8 cellular contexts compared by ENCODE assay signal in the genomic region with DNA sequence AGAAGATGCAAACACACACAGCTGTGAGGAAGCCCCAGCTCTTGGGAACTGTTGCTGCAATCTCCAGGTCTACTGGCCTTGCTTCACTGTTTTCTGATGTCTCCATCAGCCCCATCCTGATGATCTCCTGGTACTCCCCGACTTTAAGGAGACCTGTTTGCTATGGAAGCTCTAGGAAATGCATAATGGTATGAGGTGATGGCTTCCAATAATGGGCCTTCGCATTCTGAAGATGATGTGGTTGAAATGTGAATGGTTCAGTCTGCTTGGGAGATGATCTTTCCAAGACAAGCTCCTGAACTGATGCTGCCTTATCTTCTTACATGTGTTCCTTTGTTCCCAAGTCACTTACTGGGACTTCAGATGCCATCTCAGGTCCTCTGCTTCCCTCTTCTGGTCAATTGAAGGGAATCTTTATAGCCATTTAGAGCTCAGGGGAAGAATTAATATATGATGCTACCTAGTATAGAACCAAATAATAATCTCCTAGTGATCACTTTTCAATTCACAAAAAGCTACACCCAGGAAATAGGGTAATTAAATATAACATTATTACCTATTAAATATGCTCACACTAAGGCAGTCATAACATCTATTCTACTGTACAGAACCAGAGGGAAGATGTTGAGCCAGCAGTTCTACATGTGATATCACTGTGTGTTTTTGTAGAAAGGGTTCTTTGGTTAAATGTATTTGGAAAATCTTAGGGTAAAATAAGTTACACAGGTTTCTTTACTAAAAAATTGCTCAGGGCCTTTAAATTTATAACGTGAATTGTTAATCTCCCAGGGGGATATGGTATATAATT.
DNase-seq lines count a peak whose midpoint lies in the region; ATAC-seq and TF ChIP-seq lines count a peak whose summit lies in the region.

No MANE protein-coding gene starts in this region.

- no peaks in the 10 kb centered on the region for H3K4me1 Mint-ChIP-seq in stimulated activated naive B cell treated with anti-CD40 and anti-IgM and Interleukin-4, amounts not matched to agents 10 μg/mL and 1 μg/mL and 100 μg/mL, for 72 hours
- no peaks in the 10 kb centered on the region for H3K4me1 Mint-ChIP-seq in activated T-helper 17 cell treated with anti-CD3 and anti-CD28 coated beads, Interleukin-2, amount 50 U/mL, for 72 hours
- H3K4me1 Mint-ChIP-seq in CD4-positive, alpha-beta memory T cell = no peaks in the 10 kb centered on the region

- no peaks in the 10 kb centered on the region for H3K9me3 Mint-ChIP-seq in stimulated activated naive B cell treated with anti-CD40 and anti-IgM and Interleukin-4, amounts not matched to agents 10 μg/mL and 1 μg/mL and 100 μg/mL, for 72 hours
- H3K9me3 Mint-ChIP-seq in activated T-helper 17 cell treated with anti-CD3 and anti-CD28 coated beads, Interleukin-2, amount 50 U/mL, for 72 hours = no peaks in the 10 kb centered on the region
- H3K9me3 Mint-ChIP-seq in CD4-positive, alpha-beta memory T cell = peaks cover 0 to 2% (median 0%) of the 10 kb centered on the region in 8 donors

- intact Hi-C loops in right cardiac atrium (cut with DNase I) = loop anchor here (5.0 to 10.0 kb wide), 2 partner anchors 200 to 217 kb away; no protein-coding TSS in a partner anchor
- intact Hi-C loops in CD4-positive, alpha-beta memory T cell (cut with micrococcal nuclease) = no loop called here

- H3K4me1 ChIP-seq in right cardiac atrium (ENCODE audit: control insufficient read depth, insufficient read depth, low read length) = no peaks in the 10 kb centered on the region
- H3K4me1 ChIP-seq in CD4-positive, alpha-beta memory T cell (ENCODE audit: insufficient read depth, low read length) = no peaks in the 10 kb centered on the region

- CTCF ChIA-PET in CD4-positive, alpha-beta memory T cell (lab: Charles Lee; ENCODE audit: partially characterized antibody) = no interaction called here

- no peaks in the 10 kb centered on the region for H3K9me3 ChIP-seq in right cardiac atrium (ENCODE audit: control insufficient read depth, low read length)
- H3K9me3 ChIP-seq in CD4-positive, alpha-beta memory T cell (ENCODE audit: control insufficient read depth in 1 of 2, low read length in 2 of 2) = no peaks in the 10 kb centered on the region

- no peaks in the 10 kb centered on the region for H3K27me3 ChIP-seq in right cardiac atrium (ENCODE audit: control insufficient read depth, insufficient read depth)
- H3K27me3 ChIP-seq in CD4-positive, alpha-beta memory T cell (ENCODE audit: insufficient read depth, low read length) = no peaks in the 10 kb centered on the region

- H3K4me3 Mint-ChIP-seq in stimulated activated naive B cell treated with anti-CD40 and anti-IgM and Interleukin-4, amounts not matched to agents 10 μg/mL and 1 μg/mL and 100 μg/mL, for 72 hours = no peak overlapping the region
- H3K4me3 Mint-ChIP-seq in activated T-helper 17 cell treated with anti-CD3 and anti-CD28 coated beads, Interleukin-2, amount 50 U/mL, for 72 hours = no peak overlapping the region
- H3K4me3 Mint-ChIP-seq in CD4-positive, alpha-beta memory T cell = no peak overlapping the region

- H3K27ac Mint-ChIP-seq in stimulated activated naive B cell treated with anti-CD40 and anti-IgM and Interleukin-4, amounts not matched to agents 10 μg/mL and 1 μg/mL and 100 μg/mL, for 72 hours = no peak overlapping the region
- H3K27ac Mint-ChIP-seq in activated T-helper 17 cell treated with anti-CD3 and anti-CD28 coated beads, Interleukin-2, amount 50 U/mL, for 72 hours = no peak overlapping the region
- H3K27ac Mint-ChIP-seq in CD4-positive, alpha-beta memory T cell = no peak overlapping the region

- no peaks in the 10 kb centered on the region for H3K36me3 Mint-ChIP-seq in stimulated activated naive B cell treated with anti-CD40 and anti-IgM and Interleukin-4, amounts not matched to agents 10 μg/mL and 1 μg/mL and 100 μg/mL, for 72 hours
- no peaks in the 10 kb centered on the region for H3K36me3 Mint-ChIP-seq in activated T-helper 17 cell treated with anti-CD3 and anti-CD28 coated beads, Interleukin-2, amount 50 U/mL, for 72 hours (ENCODE audit: low read depth)
- no peaks in the 10 kb centered on the region for H3K36me3 Mint-ChIP-seq in CD4-positive, alpha-beta memory T cell

- DNase-seq in NCI-H2081 (lab: John Stamatoyannopoulos, UW) (peak; percentile 35 to 74), right cardiac atrium (no peak), superior temporal gyrus (ENCODE audit: extremely low spot score) (peak; percentile 83)
- DNase-seq in stimulated activated naive B cell treated with anti-CD40 and anti-IgM and Interleukin-4, amounts not matched to agents 10 μg/mL and 1 μg/mL and 100 μg/mL, for 72 hours = no peak
- no peak for DNase-seq in CD4-positive, alpha-beta memory T cell

- WGBS in right cardiac atrium = 78% methylated on average over 3 of the region's 3 CpGs

- 0 out of 3 replicates have a peak, but pooled peaks have one; percentile 20 for TF ChIP-seq CTCF in GM12872 (IDR thresholded peaks at IDR 0.05; ENCODE audit: insufficient read depth, low read depth, low read length)
- peak; percentile 25 for TF ChIP-seq CTCF in WI38 (IDR thresholded peaks at IDR 0.05; ENCODE audit: low read depth, low read length)

- POLR2A ChIA-PET in CD4-positive, alpha-beta memory T cell (lab: Charles Lee; ENCODE audit: partially characterized antibody) = no interaction called here

- H3K4me3 ChIP-seq in WI38 (ENCODE audit: low read depth, low read length) = no peak overlapping the region
- H3K4me3 ChIP-seq in right cardiac atrium (ENCODE audit: low read length) = no peak overlapping the region
- H3K4me3 ChIP-seq in CD4-positive, alpha-beta memory T cell (ENCODE audit: low read length in 2 of 2) = no peak overlapping the region

- H3K27ac ChIP-seq in right cardiac atrium (ENCODE audit: low read length) = no peak overlapping the region
- no peak overlapping the region for H3K27ac ChIP-seq in CD4-positive, alpha-beta memory T cell (ENCODE audit: low read depth, low read length)

- peaks cover 0 to 7% of the 10 kb centered on the region in 2 donors for H3K27me3 Mint-ChIP-seq in stimulated activated naive B cell treated with anti-CD40 and anti-IgM and Interleukin-4, amounts not matched to agents 10 μg/mL and 1 μg/mL and 100 μg/mL, for 72 hours
- peaks cover 9% of the 10 kb centered on the region for H3K27me3 Mint-ChIP-seq in activated T-helper 17 cell treated with anti-CD3 and anti-CD28 coated beads, Interleukin-2, amount 50 U/mL, for 72 hours
- H3K27me3 Mint-ChIP-seq in CD4-positive, alpha-beta memory T cell = peaks cover 1 to 3% of the 10 kb centered on the region in 2 donors

- ATAC-seq in right cardiac atrium = peak; percentile 51 to 70
- ATAC-seq in stimulated activated naive B cell treated with anti-CD40 and anti-IgM and Interleukin-4, amounts not matched to agents 10 μg/mL and 1 μg/mL and 100 μg/mL, for 72 hours (replicated peaks) = no peak
- ATAC-seq in activated T-helper 17 cell treated with anti-CD3 and anti-CD28 coated beads, Interleukin-2, amount 50 U/mL, for 72 hours (replicated peaks) = no peak

- no peaks in the 10 kb centered on the region for H3K36me3 ChIP-seq in CD4-positive, alpha-beta memory T cell (ENCODE audit: insufficient read depth, low read length)

Comparison
In these comparisons a context has a peak if more than half of its experiments do, and no peak if none do; other contexts are left out.
1. DNase-seq: peak in NCI-H2081 (2 of 2) and superior temporal gyrus (single experiment); none in right cardiac atrium (0 of 3), stimulated activated naive B cell treated with anti-CD40 and anti-IgM and Interleukin-4, amounts not matched to agents 10 μg/mL and 1 μg/mL and 100 μg/mL, for 72 hours (single experiment) and CD4-positive, alpha-beta memory T cell (0 of 5).
2. ATAC-seq: peak in right cardiac atrium (2 of 2); none in stimulated activated naive B cell treated with anti-CD40 and anti-IgM and Interleukin-4, amounts not matched to agents 10 μg/mL and 1 μg/mL and 100 μg/mL, for 72 hours (0 of 2) and activated T-helper 17 cell treated with anti-CD3 and anti-CD28 coated beads, Interleukin-2, amount 50 U/mL, for 72 hours (single experiment).